ENCODE assay signal across 1 cellular context in the genomic region with DNA sequence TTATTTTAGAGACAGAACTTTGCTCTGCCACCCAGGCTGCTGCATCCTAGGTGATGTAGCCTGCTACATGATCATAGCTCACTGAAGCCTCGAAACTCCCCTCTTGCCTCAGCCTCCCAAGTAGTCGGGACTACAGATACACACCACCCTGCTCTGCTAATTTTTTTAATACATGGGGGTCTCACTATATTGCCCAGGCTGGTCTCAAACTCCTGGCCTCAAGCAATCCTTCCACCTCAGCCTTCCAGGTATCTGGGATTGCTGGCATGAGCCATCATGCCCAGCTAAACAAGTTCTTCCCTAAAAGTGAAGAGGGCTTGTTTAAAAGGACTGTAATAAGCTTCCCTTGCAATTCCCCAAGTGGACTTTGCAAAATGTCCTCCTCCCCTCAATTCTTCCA.
TF ChIP-seq lines count a peak whose summit lies in the region.

No MANE protein-coding gene starts in this region.

TF ChIP-seq in A549, 52 proteins besides CTCF, POLR2A, EP300 and RAD21 (continued from another document):
- TF ChIP-seq, protein P1, sequence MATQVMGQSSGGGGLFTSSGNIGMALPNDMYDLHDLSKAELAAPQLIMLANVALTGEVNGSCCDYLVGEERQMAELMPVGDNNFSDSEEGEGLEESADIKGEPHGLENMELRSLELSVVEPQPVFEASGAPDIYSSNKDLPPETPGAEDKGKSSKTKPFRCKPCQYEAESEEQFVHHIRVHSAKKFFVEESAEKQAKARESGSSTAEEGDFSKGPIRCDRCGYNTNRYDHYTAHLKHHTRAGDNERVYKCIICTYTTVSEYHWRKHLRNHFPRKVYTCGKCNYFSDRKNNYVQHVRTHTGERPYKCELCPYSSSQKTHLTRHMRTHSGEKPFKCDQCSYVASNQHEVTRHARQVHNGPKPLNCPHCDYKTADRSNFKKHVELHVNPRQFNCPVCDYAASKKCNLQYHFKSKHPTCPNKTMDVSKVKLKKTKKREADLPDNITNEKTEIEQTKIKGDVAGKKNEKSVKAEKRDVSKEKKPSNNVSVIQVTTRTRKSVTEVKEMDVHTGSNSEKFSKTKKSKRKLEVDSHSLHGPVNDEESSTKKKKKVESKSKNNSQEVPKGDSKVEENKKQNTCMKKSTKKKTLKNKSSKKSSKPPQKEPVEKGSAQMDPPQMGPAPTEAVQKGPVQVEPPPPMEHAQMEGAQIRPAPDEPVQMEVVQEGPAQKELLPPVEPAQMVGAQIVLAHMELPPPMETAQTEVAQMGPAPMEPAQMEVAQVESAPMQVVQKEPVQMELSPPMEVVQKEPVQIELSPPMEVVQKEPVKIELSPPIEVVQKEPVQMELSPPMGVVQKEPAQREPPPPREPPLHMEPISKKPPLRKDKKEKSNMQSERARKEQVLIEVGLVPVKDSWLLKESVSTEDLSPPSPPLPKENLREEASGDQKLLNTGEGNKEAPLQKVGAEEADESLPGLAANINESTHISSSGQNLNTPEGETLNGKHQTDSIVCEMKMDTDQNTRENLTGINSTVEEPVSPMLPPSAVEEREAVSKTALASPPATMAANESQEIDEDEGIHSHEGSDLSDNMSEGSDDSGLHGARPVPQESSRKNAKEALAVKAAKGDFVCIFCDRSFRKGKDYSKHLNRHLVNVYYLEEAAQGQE (IDR thresholded peaks at IDR 0.05): no peak
- TF ChIP-seq FOSL2 (IDR thresholded peaks at IDR 0.05) (no peak), FOSL2 (CRISPR knock-in tag; IDR thresholded peaks at IDR 0.05) (no peak)
